8 cellular contexts compared by ENCODE assay signal in the genomic region with DNA sequence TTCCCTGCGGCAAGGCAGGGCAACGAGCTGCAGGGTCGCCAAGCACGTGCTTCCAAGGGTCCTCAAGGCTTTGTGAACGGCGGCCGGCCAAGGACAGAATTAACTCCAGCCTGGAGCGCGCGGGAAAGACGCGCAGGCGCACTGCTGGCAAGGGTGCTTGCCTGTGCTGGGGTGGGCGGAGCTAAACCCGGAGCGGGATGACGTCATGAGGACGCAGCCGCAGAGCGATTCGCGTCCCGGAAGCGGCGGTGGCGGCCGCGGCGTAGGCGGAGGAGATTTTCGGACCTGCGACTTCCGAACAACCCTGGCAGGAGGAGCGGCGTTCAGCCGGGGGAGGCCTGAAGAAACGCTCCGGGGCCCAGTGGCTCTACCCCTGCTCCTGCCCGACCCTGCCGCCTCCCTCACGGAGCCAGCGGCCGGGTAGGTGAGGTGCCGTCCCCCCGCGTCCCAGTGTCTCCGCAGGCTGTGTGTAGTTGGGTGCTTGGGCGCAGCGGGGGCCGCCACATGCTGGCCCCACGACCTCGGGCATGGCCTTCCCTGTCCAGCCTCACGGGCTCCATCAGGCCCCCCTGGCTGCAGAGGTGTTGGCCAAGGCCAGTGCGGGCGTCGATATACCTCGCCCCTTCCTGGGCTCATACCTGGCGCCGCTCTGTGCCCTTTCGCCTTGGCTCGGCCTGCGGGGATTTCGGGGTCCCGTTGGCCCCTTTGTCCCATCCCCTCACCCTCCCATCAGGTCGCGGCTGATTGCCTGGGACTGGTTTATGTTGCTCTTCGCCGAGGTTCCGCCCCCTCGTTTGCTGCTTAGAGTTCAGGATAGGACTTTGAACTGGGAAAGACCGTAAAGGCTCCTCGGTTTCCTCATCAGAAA. TPM values are rescaled to one million over a fixed set of nuclear protein-coding genes. Genes with fewer than 3 reads are reported as not detected.
DNase-seq lines count a peak whose midpoint lies in the region; ATAC-seq and TF ChIP-seq lines count a peak whose summit lies in the region.

A gene with protein sequence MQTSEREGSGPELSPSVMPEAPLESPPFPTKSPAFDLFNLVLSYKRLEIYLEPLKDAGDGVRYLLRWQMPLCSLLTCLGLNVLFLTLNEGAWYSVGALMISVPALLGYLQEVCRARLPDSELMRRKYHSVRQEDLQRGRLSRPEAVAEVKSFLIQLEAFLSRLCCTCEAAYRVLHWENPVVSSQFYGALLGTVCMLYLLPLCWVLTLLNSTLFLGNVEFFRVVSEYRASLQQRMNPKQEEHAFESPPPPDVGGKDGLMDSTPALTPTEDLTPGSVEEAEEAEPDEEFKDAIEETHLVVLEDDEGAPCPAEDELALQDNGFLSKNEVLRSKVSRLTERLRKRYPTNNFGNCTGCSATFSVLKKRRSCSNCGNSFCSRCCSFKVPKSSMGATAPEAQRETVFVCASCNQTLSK (plus strand): TSS at position 227 of the 868 bp plus-strand sequence. CDS start 1,350 bp downstream, outside the sequence.

- in situ Hi-C loops in T47D (cut with HindIII; ENCODE audit: low pct_unique_long_range_greater_than_20kb, low sequenced_read_pairs) = no loop called here

- H3K4me3 ChIP-seq in ACC112 (ENCODE audit: low read depth, low read length) (peak within 1 kb of the TSS; percentile 91), iPS-18a (ENCODE audit: low read length) (peak within 1 kb of the TSS; percentile 90), skeletal muscle satellite cell (ENCODE audit: low read length) (peak within 1 kb of the TSS; percentile 91)

- TF ChIP-seq CTCF in VCaP (conservative IDR thresholded peaks at IDR 0.05) = no peak

- H3K27me3 ChIP-seq in ACC112 (ENCODE audit: insufficient read depth, low read length) (no peaks in the 10 kb centered on the region), iPS-18a (ENCODE audit: control insufficient read depth, insufficient read depth, low read length) (peaks cover 21% of the 10 kb centered on the region), skeletal muscle satellite cell (ENCODE audit: control insufficient read depth, insufficient read depth, low read length) (no peaks in the 10 kb centered on the region)

- H3K9me3 ChIP-seq in iPS-18a (ENCODE audit: control insufficient read depth, low read depth, low read length) (peaks cover 5% of the 10 kb centered on the region), skeletal muscle satellite cell (replicated peaks; ENCODE audit: low read length) (no peaks in the 10 kb centered on the region)

- ATAC-seq in GM18867 (IDR thresholded peaks at IDR 0.05; ENCODE audit: unreplicated experiment) (peak; percentile 87), HG03097 (IDR thresholded peaks at IDR 0.05; ENCODE audit: low FRiP score, unreplicated experiment) (peak; percentile 81)

- H3K27ac ChIP-seq in ACC112 (ENCODE audit: low read depth, low read length) = peak within 1 kb of the TSS; percentile 67
- peak within 1 kb of the TSS; percentile 73 for H3K27ac ChIP-seq in VCaP
- no peak within 1 kb of the TSS for H3K27ac ChIP-seq in iPS-18a (ENCODE audit: low read length)

- H3K4me1 ChIP-seq in ACC112 (ENCODE audit: control insufficient read depth, insufficient read depth, low read length, unreplicated experiment) (peaks cover 15% of the 10 kb centered on the region), iPS-18a (ENCODE audit: control insufficient read depth, low read depth, low read length) (peaks cover 4% of the 10 kb centered on the region), skeletal muscle satellite cell (ENCODE audit: control insufficient read depth, insufficient read depth, low read length) (peaks cover 15% of the 10 kb centered on the region)

- DNase-seq in NCI-H2171 treated with DMSO at 0.1 percent for 48 hours (lab: John Stamatoyannopoulos, UW) (peak; percentile 82), T47D (ENCODE audit: low read depth in 1 of 2, low spot score in 1 of 2) (peak; percentile 97)

- peaks cover 37% of the 10 kb centered on the region for H3K79me2 ChIP-seq in ACC112 (ENCODE audit: control insufficient read depth, insufficient read depth, low read length, unreplicated experiment)

- H3K9ac ChIP-seq in iPS-18a (ENCODE audit: low read length) = peak within 1 kb of the TSS; percentile 81
- H3K9ac ChIP-seq in skeletal muscle satellite cell (ENCODE audit: low read depth, low read length) = peak within 1 kb of the TSS; percentile 93

- peak within 1 kb of the TSS; percentile 84 for H2AFZ ChIP-seq in ACC112 (ENCODE audit: low read length, unreplicated experiment)

- H3K36me3 ChIP-seq in ACC112 (ENCODE audit: insufficient read depth, low read length) = peaks cover 3% of the 10 kb centered on the region; the same call in 1 of the 2 replicates
- H3K36me3 ChIP-seq in iPS-18a (ENCODE audit: control insufficient read depth, low read depth, low read length) = peaks cover 11% of the 10 kb centered on the region
- H3K36me3 ChIP-seq in skeletal muscle satellite cell (ENCODE audit: insufficient read depth, low read length) = peaks cover 14% of the 10 kb centered on the region

- H3K4me2 ChIP-seq in skeletal muscle satellite cell (ENCODE audit: low read length) = peak within 1 kb of the TSS; percentile 88

RNA-seq across cellular contexts. Expression of the gene that starts here (rescaled TPM):
- total RNA-seq in skeletal muscle satellite cell (2012; rRNA removed) = 15.7 and 16.6 TPM in 2 replicates
